In the genomic region with DNA sequence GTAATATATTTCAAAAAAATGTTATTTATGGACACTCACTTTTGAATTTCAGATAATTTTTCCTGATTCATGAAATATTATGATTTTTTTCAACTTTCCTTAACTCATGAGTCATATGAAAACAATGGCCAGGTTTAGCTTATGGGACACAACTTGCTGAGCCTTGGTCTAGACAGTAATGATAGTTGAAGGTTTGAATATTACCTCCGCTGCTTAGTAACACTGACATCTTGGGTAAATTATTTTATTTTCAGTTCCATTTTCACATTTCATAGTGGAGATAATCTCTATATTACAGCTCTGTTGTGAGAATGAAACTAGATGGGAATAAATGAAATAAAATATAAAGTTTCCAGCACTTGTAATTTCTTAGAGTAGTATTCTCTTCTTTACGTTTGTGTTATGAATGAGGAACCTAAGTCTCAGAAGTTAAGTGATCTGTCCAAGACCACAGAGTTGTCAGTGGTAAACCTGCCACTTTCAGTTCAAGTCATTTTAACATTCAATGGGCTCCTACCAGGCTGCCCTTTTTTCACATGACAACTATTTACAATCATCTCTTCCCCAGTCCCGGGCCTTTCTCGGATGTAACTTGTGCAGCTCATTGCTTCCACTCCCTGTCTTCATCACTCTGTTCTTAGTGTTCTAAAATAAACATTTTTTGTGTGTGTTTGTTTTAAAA, we compare ENCODE assay signal across 27 cellular contexts.
DNase-seq lines count a peak whose midpoint lies in the region; ATAC-seq and TF ChIP-seq lines count a peak whose summit lies in the region.
"Had no signal": no experiment of that assay in that cellular context is flagged by ENCODE, and none has a peak within 500 bp of the region (broad histone marks: within the 10 kb centered on the region; RNA-seq: fewer than 3 reads in every experiment).

No MANE protein-coding gene starts in this region.

- H3K4me2 ChIP-seq in OCI-LY3 (ENCODE audit: low read length): peak overlapping the region; percentile 54
- H3K4me2 ChIP-seq: A549 had no signal

- peaks cover 18% of the 10 kb centered on the region for H3K4me1 ChIP-seq in OCI-LY3 (ENCODE audit: low read length)
- H3K4me1 ChIP-seq: A549, foreskin keratinocyte, left lung, pancreas had no signal

- H3K9me3 ChIP-seq in OCI-LY3 (ENCODE audit: insufficient read depth, low read length): no peaks in the 10 kb centered on the region
- H3K9me3 ChIP-seq: A549, left lung, pancreas had no signal

- H3K79me2 ChIP-seq in OCI-LY3 (ENCODE audit: low read length): no peaks in the 10 kb centered on the region

- no peak overlapping the region for H2AFZ ChIP-seq in OCI-LY3 (ENCODE audit: low read depth, low read length)

- DNase-seq in stimulated activated naive CD4-positive, alpha-beta T cell (lab: John Stamatoyannopoulos, UW): no peak
- no peak for DNase-seq in NCI-H146 (lab: John Stamatoyannopoulos, UW)
- DNase-seq in NCI-H2029 (lab: John Stamatoyannopoulos, UW): no peak
- DNase-seq in activated CD4-positive, CD25-positive, alpha-beta regulatory T cell treated with anti-CD3 and anti-CD28 coated beads, Interleukin-2, amount 50 U/mL, for 72 hours: no peak
- DNase-seq: activated CD4-positive, CD25-positive, alpha-beta regulatory T cell; activated CD8-positive, alpha-beta T cell treated with anti-CD3 and anti-CD28 coated beads for 36 hours; activated gamma-delta T cell treated with Interleukin-2 at 50 U/mL for 16 hours; COR-L47; DMS79 treated with DMSO at 0.1 percent for 48 hours; effector memory CD4-positive, alpha-beta T cell; foreskin keratinocyte; GOT3; immature natural killer cell; left lung; MM.1S; NCI-H1436 treated with DMSO at 0.1 percent for 48 hours; NCI-H69; pancreas; stimulated activated CD8-positive, alpha-beta memory T cell treated with anti-CD3 and anti-CD28 coated beads, Interleukin-4, amount 100 ng/mL, for 48 hours; T1000 had no signal

- peak overlapping the region; percentile 24 for H3K27ac ChIP-seq in OCI-LY3 (ENCODE audit: low read length)
- H3K27ac ChIP-seq: A549, foreskin keratinocyte, left lung, pancreas had no signal

- ATAC-seq in GM18520 (IDR thresholded peaks at IDR 0.05; ENCODE audit: unreplicated experiment) (peak; percentile 98), GM21576 (IDR thresholded peaks at IDR 0.05; ENCODE audit: unreplicated experiment) (peak; percentile 72), HG03060 (IDR thresholded peaks at IDR 0.05; ENCODE audit: low read depth, unreplicated experiment) (peak; percentile 61)
- ATAC-seq: A549; activated CD8-positive, alpha-beta T cell treated with anti-CD3 and anti-CD28 coated beads for 36 hours; foreskin keratinocyte; left lung; pancreas; Right ventricle myocardium inferior; sciatic nerve had no signal

- peak overlapping the region; percentile 17 for H3K4me3 ChIP-seq in OCI-LY3 (ENCODE audit: low read length)
- H3K4me3 ChIP-seq: A549, left lung, pancreas had no signal

- H3K27me3 ChIP-seq in OCI-LY3 (ENCODE audit: low read depth, low read length): peaks cover 4% of the 10 kb centered on the region; the same call in 1 of the 2 replicates
- H3K27me3 ChIP-seq: foreskin keratinocyte, left lung, pancreas had no signal

- H3K36me3 ChIP-seq in OCI-LY3 (replicated peaks; ENCODE audit: low read depth, low read length): no peaks in the 10 kb centered on the region
- H3K36me3 ChIP-seq: left lung, pancreas had no signal

- H4K20me1 ChIP-seq in OCI-LY3 (ENCODE audit: insufficient read depth, low read length): no peaks in the 10 kb centered on the region

- TF ChIP-seq CTCF in OCI-LY3 (IDR thresholded peaks at IDR 0.05; ENCODE audit: low read depth, low read length): no peak

- H3K9ac ChIP-seq in OCI-LY3 (ENCODE audit: low read length): peak overlapping the region; percentile 2; the same call in 1 of the 2 replicates
